In the genomic region with DNA sequence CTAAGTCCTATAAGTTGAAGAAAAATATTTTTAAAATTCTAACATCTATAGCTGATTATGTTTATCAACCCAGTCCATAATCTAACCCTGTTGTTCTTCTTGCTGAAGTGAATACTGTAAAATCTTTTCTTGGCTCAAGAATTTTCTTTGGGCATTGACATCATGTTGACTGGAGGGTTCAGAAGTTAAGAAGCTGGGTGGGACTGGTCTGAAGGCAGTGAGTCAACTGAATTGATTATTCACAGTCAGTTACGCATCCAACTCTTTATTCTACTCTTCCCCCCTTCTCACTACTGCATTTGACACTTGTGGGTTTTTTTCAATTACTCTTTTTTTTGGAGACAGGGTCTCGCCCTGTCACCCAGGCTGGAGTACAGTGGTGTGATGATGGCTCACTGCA, we compare ENCODE assay signal across 16 cellular contexts. TPM values are rescaled to one million over a fixed set of nuclear protein-coding genes. Genes with fewer than 3 reads are reported as not detected.
A peak's percentile ranks its signal among the peaks of the same experiment; 100 is the strongest.
DNase-seq lines count a peak whose midpoint lies in the region; ATAC-seq and TF ChIP-seq lines count a peak whose summit lies in the region.
"Had no signal": no experiment of that assay in that cellular context is flagged by ENCODE, and none has a peak within 500 bp of the region (broad histone marks: within the 10 kb centered on the region; RNA-seq: fewer than 3 reads in every experiment).

No MANE protein-coding gene starts in this region.

- H3K4me3 Mint-ChIP-seq in activated CD8-positive, alpha-beta T cell treated with anti-CD3 and anti-CD28 coated beads, Interleukin-2, amount 10 ng/mL, durations not matched to agents 7 days and 5 days: no peak overlapping the region
- H3K4me3 Mint-ChIP-seq in T-helper 2 cell treated with Interferon-gamma antibody and Interleukin-4, amounts not matched to agents 5 μg/mL and 100 μg/mL, for 36 hours: no peak overlapping the region
- H3K4me3 Mint-ChIP-seq: CD4-positive, alpha-beta memory T cell had no signal

- peaks cover 2% of the 10 kb centered on the region for H3K27me3 Mint-ChIP-seq in activated CD8-positive, alpha-beta T cell treated with anti-CD3 and anti-CD28 coated beads, Interleukin-2, amount 10 ng/mL, durations not matched to agents 7 days and 5 days (ENCODE audit: low read depth)
- H3K27me3 Mint-ChIP-seq in T-helper 2 cell treated with Interferon-gamma antibody and Interleukin-4, amounts not matched to agents 5 μg/mL and 100 μg/mL, for 36 hours (ENCODE audit: low read depth): no peaks in the 10 kb centered on the region

- POLR2A ChIA-PET in activated CD8-positive, alpha-beta T cell treated with anti-CD3 and anti-CD28 coated beads, Interleukin-2, amount 10 ng/mL, durations not matched to agents 7 days and 5 days (lab: Charles Lee): no interaction called here

- CTCF ChIA-PET in activated CD8-positive, alpha-beta T cell treated with anti-CD3 and anti-CD28 coated beads, Interleukin-2, amount 10 ng/mL, durations not matched to agents 7 days and 5 days (lab: Charles Lee): no interaction called here

- H3K4me3 ChIP-seq in choroid plexus epithelial cell (ENCODE audit: low read depth, low read length): no peak overlapping the region

- no peaks in the 10 kb centered on the region for H3K4me1 Mint-ChIP-seq in activated CD8-positive, alpha-beta T cell treated with anti-CD3 and anti-CD28 coated beads, Interleukin-2, amount 10 ng/mL, durations not matched to agents 7 days and 5 days (ENCODE audit: low read depth)
- H3K4me1 Mint-ChIP-seq in T-helper 2 cell treated with Interferon-gamma antibody and Interleukin-4, amounts not matched to agents 5 μg/mL and 100 μg/mL, for 36 hours (ENCODE audit: low read depth): no peaks in the 10 kb centered on the region
- H3K4me1 Mint-ChIP-seq: CD4-positive, alpha-beta memory T cell had no signal

- TF ChIP-seq CTCF in choroid plexus epithelial cell (conservative IDR thresholded peaks at IDR 0.05; ENCODE audit: low read depth, low read length): no peak

- DNase-seq in EL (peak; percentile 41), RPMI7951 (ENCODE audit: low read depth) (peak; percentile 90), choroid plexus epithelial cell (ENCODE audit: low read depth) (peak; percentile 29), iris pigment epithelial cell (ENCODE audit: low read depth) (peak; percentile 31), ecto neural progenitor cell (ENCODE audit: low spot score) (no peak)
- no peak for DNase-seq in activated CD8-positive, alpha-beta T cell treated with anti-CD3 and anti-CD28 coated beads, Interleukin-2, amount 10 ng/mL, durations not matched to agents 7 days and 5 days
- no peak for DNase-seq in T-helper 2 cell treated with Interferon-gamma antibody and Interleukin-4, amounts not matched to agents 5 μg/mL and 100 μg/mL, for 36 hours (ENCODE audit: low spot score)
- no peak for DNase-seq in activated CD8-positive, alpha-beta memory T cell treated with anti-CD3 and anti-CD28 coated beads, Interleukin-2, amount 50 U/mL, for 48 hours
- DNase-seq: activated CD4-positive, alpha-beta T cell treated with anti-CD3 and anti-CD28 coated beads, Interleukin-2, amount 50 U/mL, for 1 hour; activated naive CD4-positive, alpha-beta T cell; activated T-cell treated with anti-CD3 and anti-CD28 coated beads for 4 hours; CD4-positive, alpha-beta memory T cell; KBM-7; NCI-H1930; retina had no signal

- H3K36me3 Mint-ChIP-seq in activated CD8-positive, alpha-beta T cell treated with anti-CD3 and anti-CD28 coated beads, Interleukin-2, amount 10 ng/mL, durations not matched to agents 7 days and 5 days (ENCODE audit: low read depth): no peaks in the 10 kb centered on the region
- no peaks in the 10 kb centered on the region for H3K36me3 Mint-ChIP-seq in T-helper 2 cell treated with Interferon-gamma antibody and Interleukin-4, amounts not matched to agents 5 μg/mL and 100 μg/mL, for 36 hours (ENCODE audit: low read depth)
- H3K36me3 Mint-ChIP-seq: CD4-positive, alpha-beta memory T cell had no signal

- no peak overlapping the region for H3K27ac Mint-ChIP-seq in activated CD8-positive, alpha-beta T cell treated with anti-CD3 and anti-CD28 coated beads, Interleukin-2, amount 10 ng/mL, durations not matched to agents 7 days and 5 days
- H3K27ac Mint-ChIP-seq in T-helper 2 cell treated with Interferon-gamma antibody and Interleukin-4, amounts not matched to agents 5 μg/mL and 100 μg/mL, for 36 hours: no peak overlapping the region
- H3K27ac Mint-ChIP-seq: CD4-positive, alpha-beta memory T cell had no signal

- no peak for ATAC-seq in activated CD8-positive, alpha-beta T cell treated with anti-CD3 and anti-CD28 coated beads, Interleukin-2, amount 10 ng/mL, durations not matched to agents 7 days and 5 days
- ATAC-seq: Panc1 had no signal

- no peaks in the 10 kb centered on the region for H3K9me3 Mint-ChIP-seq in activated CD8-positive, alpha-beta T cell treated with anti-CD3 and anti-CD28 coated beads, Interleukin-2, amount 10 ng/mL, durations not matched to agents 7 days and 5 days (ENCODE audit: insufficient read depth)
- no peaks in the 10 kb centered on the region for H3K9me3 Mint-ChIP-seq in T-helper 2 cell treated with Interferon-gamma antibody and Interleukin-4, amounts not matched to agents 5 μg/mL and 100 μg/mL, for 36 hours
- H3K9me3 Mint-ChIP-seq: CD4-positive, alpha-beta memory T cell had no signal

RNA-seq across cellular contexts. Expression of gene DENND2A, which starts 31.0 kb away (rescaled TPM):
- 26.9 and 29.6 TPM in 2 replicates for total RNA-seq in RPMI7951 (2014; rRNA removed; shearing (Covaris generic))
- total RNA-seq in activated CD8-positive, alpha-beta T cell treated with anti-CD3 and anti-CD28 coated beads, Interleukin-2, amount 10 ng/mL, durations not matched to agents 7 days and 5 days: not detected
- total RNA-seq: CD4-positive, alpha-beta memory T cell had no signal

Comparison
In these comparisons a context has a peak if more than half of its experiments do, and no peak if none do; other contexts are left out.
1. DNase-seq: peak in EL (single experiment), RPMI7951 (single experiment), choroid plexus epithelial cell (single experiment) and iris pigment epithelial cell (single experiment); none in activated CD8-positive, alpha-beta T cell treated with anti-CD3 and anti-CD28 coated beads, Interleukin-2, amount 10 ng/mL, durations not matched to agents 7 days and 5 days (single experiment), T-helper 2 cell treated with Interferon-gamma antibody and Interleukin-4, amounts not matched to agents 5 μg/mL and 100 μg/mL, for 36 hours (single experiment), activated CD8-positive, alpha-beta memory T cell treated with anti-CD3 and anti-CD28 coated beads, Interleukin-2, amount 50 U/mL, for 48 hours (single experiment) and ecto neural progenitor cell (single experiment).
2. RNA of gene DENND2A, which starts 31.0 kb away (total RNA-seq): 26.9 to 29.6 TPM in RPMI7951; not detected in activated CD8-positive, alpha-beta T cell treated with anti-CD3 and anti-CD28 coated beads, Interleukin-2, amount 10 ng/mL, durations not matched to agents 7 days and 5 days; every median in the first group is over 10 times any median in the second.